ENCODE assay signal across 8 cellular contexts in genomic region chr4:77104405-77105292, GRCh38. TPM values are rescaled to one million over a fixed set of nuclear protein-coding genes. Genes with fewer than 3 reads are reported as not detected.
A peak's percentile ranks its signal among the peaks of the same experiment; 100 is the strongest.
DNase-seq lines count a peak whose midpoint lies in the region; ATAC-seq and TF ChIP-seq lines count a peak whose summit lies in the region.

No MANE protein-coding gene starts in this region.

- ATAC-seq in HG03025 (IDR thresholded peaks at IDR 0.05; ENCODE audit: low FRiP score, unreplicated experiment) = no peak

- H3K9me3 ChIP-seq in ascending aorta (no peaks in the 10 kb centered on the region), thyroid gland (no peaks in the 10 kb centered on the region)

- DNase-seq in NCI-H1105 treated with DMSO at 0.1 percent for 48 hours (lab: John Stamatoyannopoulos, UW) = peak; percentile 38
- DNase-seq in ascending aorta (ENCODE audit: low spot score in 2 of 2) = peak; percentile 17 to 88
- DNase-seq in islet precursor cell = peak; percentile 42
- DNase-seq in thyroid gland = peak; percentile 76 to 84
- no peak for DNase-seq in activated CD4-positive, CD25-positive, alpha-beta regulatory T cell (lab: John Stamatoyannopoulos, UW)
- DNase-seq in central memory CD4-positive, alpha-beta T cell = no peak
- DNase-seq in H7 = no peak

- H3K36me3 ChIP-seq in ascending aorta = no peaks in the 10 kb centered on the region
- no peaks in the 10 kb centered on the region for H3K36me3 ChIP-seq in thyroid gland
- H3K36me3 ChIP-seq in H7 (replicated peaks; ENCODE audit: control insufficient read depth, insufficient read depth, low read length) = no peaks in the 10 kb centered on the region

- TF ChIP-seq CTCF in ascending aorta (IDR thresholded peaks at IDR 0.05) = no peak
- TF ChIP-seq CTCF in thyroid gland (IDR thresholded peaks at IDR 0.05) = no peak

- H3K4me3 ChIP-seq in ascending aorta (peak overlapping the region; percentile 35 to 46), thyroid gland (replicated peaks in 1 of 3) (no peak overlapping the region), H7 (ENCODE audit: insufficient read depth, low read depth, low read length) (no peak overlapping the region)

- H3K27me3 ChIP-seq in ascending aorta = no peaks in the 10 kb centered on the region
- H3K27me3 ChIP-seq in thyroid gland = no peaks in the 10 kb centered on the region
- H3K27me3 ChIP-seq in H7 (ENCODE audit: control insufficient read depth, insufficient read depth, low read length) = no peaks in the 10 kb centered on the region

- H3K27ac ChIP-seq in ascending aorta (peak overlapping the region; percentile 70 to 73), thyroid gland (peak overlapping the region; percentile 23 to 68 (median 56))

- intact Hi-C loops in ascending aorta (cut with DNase I) = loop anchor here (1.0 to 2.0 kb wide), 2 partner anchors 28 to 52 kb away; partner anchors contain the start of gene CCNG2
- intact Hi-C loops in thyroid gland (cut with DNase I) = no loop called here

- peaks cover 6 to 20% of the 10 kb centered on the region in 2 donors for H3K4me1 ChIP-seq in ascending aorta
- peaks cover 14 to 15% of the 10 kb centered on the region in 2 donors for H3K4me1 ChIP-seq in thyroid gland

- TF ChIP-seq POLR2A in thyroid gland (IDR thresholded peaks at IDR 0.05) = no peak

- 31 to 42% methylated on average over 6 of the region's 6 CpGs for WGBS in thyroid gland, 2 donors

RNA-seq across cellular contexts. Expression of gene CCNI, which starts 28.9 kb away (rescaled TPM):
- total RNA-seq in ascending aorta (140 TPM), thyroid gland (100 to 1,000 TPM; 302 to 449 (median 371) TPM)
- 149 and 177 TPM in 2 replicates for total RNA-seq in H7 (2014; rRNA removed; shearing (Covaris generic))

RNA-seq across cellular contexts. Expression of gene CCNG2, which starts 52.4 kb away (rescaled TPM):
- total RNA-seq in ascending aorta = 27.8 TPM
- 10 to 100 TPM; 24.7 to 41.8 (median 29.2) TPM for total RNA-seq in thyroid gland
- 6.2 and 8.6 TPM in 2 replicates for total RNA-seq in H7 (2014; rRNA removed; shearing (Covaris generic))

Comparison
In these comparisons a context has a peak if more than half of its experiments do, and no peak if none do; other contexts are left out.
1. DNase-seq: peak in NCI-H1105 treated with DMSO at 0.1 percent for 48 hours (single experiment), ascending aorta (2 of 2), islet precursor cell (single experiment) and thyroid gland (2 of 2); none in activated CD4-positive, CD25-positive, alpha-beta regulatory T cell (0 of 4), central memory CD4-positive, alpha-beta T cell (single experiment) and H7 (single experiment).
2. H3K4me3 ChIP-seq: peak in ascending aorta (2 of 2); none in thyroid gland (0 of 3) and H7 (single experiment).